11 cellular contexts compared by ENCODE assay signal in the genomic region with DNA sequence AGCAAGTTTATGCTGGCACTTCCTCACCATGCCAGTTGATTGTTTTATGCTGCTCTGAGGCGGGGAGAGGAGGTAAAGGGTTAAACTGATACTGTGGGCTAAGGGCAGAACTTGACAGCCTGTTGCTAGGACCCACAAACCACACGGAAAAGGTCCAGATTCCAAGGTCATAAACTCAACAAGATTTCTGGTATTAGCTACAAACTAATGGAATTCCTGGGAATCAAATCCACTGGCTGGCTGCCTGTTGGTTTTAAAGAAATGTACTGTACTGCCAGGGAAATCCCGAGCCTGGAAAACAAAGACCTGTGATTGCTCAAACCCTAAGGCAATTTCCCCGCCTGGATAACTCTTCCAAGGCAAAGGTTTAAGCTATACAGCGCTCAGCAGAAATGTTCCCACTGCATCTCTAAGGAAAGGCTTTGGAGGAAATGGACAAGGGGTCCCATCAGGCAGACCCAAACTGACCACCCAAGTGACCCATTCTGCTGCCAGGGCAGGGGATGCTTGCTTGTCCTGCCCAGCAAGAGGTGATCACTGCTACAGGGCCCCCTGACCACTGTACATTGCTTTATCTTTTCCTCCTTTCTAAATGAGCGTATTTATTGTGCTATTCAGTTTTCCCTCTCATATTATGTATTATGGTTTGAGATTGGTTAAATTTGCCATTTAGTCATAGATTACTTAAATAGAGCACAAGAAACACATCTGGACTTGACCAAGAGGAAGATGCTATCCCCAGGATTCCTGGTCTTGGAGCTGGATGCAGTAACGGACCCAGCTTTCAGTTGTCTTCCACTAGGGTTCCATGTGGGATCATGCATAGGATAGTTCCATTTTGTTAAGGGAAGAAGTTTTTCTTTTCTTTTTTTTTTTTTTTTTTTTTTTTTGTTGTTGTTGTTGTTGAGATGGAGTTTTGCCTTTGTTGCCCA.
DNase-seq lines count a peak whose midpoint lies in the region; ATAC-seq and TF ChIP-seq lines count a peak whose summit lies in the region.
"Had no signal": no experiment of that assay in that cellular context is flagged by ENCODE, and none has a peak within 500 bp of the region (broad histone marks: within the 10 kb centered on the region; RNA-seq: fewer than 3 reads in every experiment).

No MANE protein-coding gene starts in this region.

- TF ChIP-seq EP300 in Ishikawa (IDR thresholded peaks at IDR 0.05; ENCODE audit: borderline replicate concordance) (peak; percentile 74; the same call in 1 of the 2 replicates), transverse colon (IDR thresholded peaks at IDR 0.05; ENCODE audit: low read depth) (no peak)

- H3K27ac ChIP-seq in duodenal mucosa (ENCODE audit: low read depth, low read length) (peak overlapping the region; percentile 38), right lobe of liver (peak overlapping the region; percentile 44 to 66 (median 59)), transverse colon (peak overlapping the region; percentile 77 to 79 (median 78))

- DNase-seq in right lobe of liver (peak in 1 of 3 donors; percentile 72), transverse colon (peak; percentile 59), NCI-H2227 (lab: John Stamatoyannopoulos, UW; ENCODE audit: unreplicated experiment) (no peak), MV-4-11 (lab: John Stamatoyannopoulos, UW) (no peak)
- no peak for DNase-seq in activated T-helper 2 cell treated with anti-CD3 and anti-CD28 coated beads, Interferon-gamma antibody, Interleukin-2, Interleukin-4, amounts not matched to agents 10 μg/mL and 5 μg/mL and 100 μg/mL, durations not matched to agents 14 hours and 24 hours and 36 hours (ENCODE audit: low spot score)
- DNase-seq: NCI-H187; stimulated activated CD4-positive, alpha-beta T cell treated with anti-CD3 and anti-CD28 coated beads, Interleukin-4, amount 100 ng/mL, for 4 hours had no signal

- TF ChIP-seq CTCF in right lobe of liver (IDR thresholded peaks at IDR 0.05) (no peak), transverse colon (IDR thresholded peaks at IDR 0.05) (no peak)

- no peak overlapping the region for H3K4me3 Mint-ChIP-seq in activated T-helper 2 cell treated with anti-CD3 and anti-CD28 coated beads, Interferon-gamma antibody, Interleukin-2, Interleukin-4, amounts not matched to agents 10 μg/mL and 5 μg/mL and 100 μg/mL, durations not matched to agents 14 hours and 24 hours and 36 hours (ENCODE audit: low read depth)

- H3K4me3 ChIP-seq in duodenal mucosa (ENCODE audit: low read depth in 1 of 2, low read length in 2 of 2) (no peak overlapping the region), right lobe of liver (no peak overlapping the region), transverse colon (no peak overlapping the region)

- in situ Hi-C loops in transverse colon (cut with MboI; ENCODE audit: low pct_ligation_motif_present in 1 of 4, low pct_unique_long_range_greater_than_20kb in 1 of 4, low sequenced_read_pairs in 3 of 4) = loop anchor here in 1 of 4 donors (25.0 kb wide), 2 partner anchors 164 to 439 kb away; a partner anchor contains a TSS

- no peak overlapping the region for H3K27ac Mint-ChIP-seq in activated T-helper 2 cell treated with anti-CD3 and anti-CD28 coated beads, Interferon-gamma antibody, Interleukin-2, Interleukin-4, amounts not matched to agents 10 μg/mL and 5 μg/mL and 100 μg/mL, durations not matched to agents 14 hours and 24 hours and 36 hours
- H3K27ac Mint-ChIP-seq: activated naive CD4-positive, alpha-beta T cell treated with anti-CD3 and anti-CD28 coated beads, Interleukin-2, amount 50 U/mL, for 72 hours had no signal

- peaks cover 7% of the 10 kb centered on the region for H3K4me1 Mint-ChIP-seq in activated T-helper 2 cell treated with anti-CD3 and anti-CD28 coated beads, Interferon-gamma antibody, Interleukin-2, Interleukin-4, amounts not matched to agents 10 μg/mL and 5 μg/mL and 100 μg/mL, durations not matched to agents 14 hours and 24 hours and 36 hours (ENCODE audit: low read depth)

- no peak overlapping the region for H3K9ac ChIP-seq in duodenal mucosa (ENCODE audit: low read depth in 1 of 2, low read length in 2 of 2)

- H3K27me3 ChIP-seq in duodenal mucosa (ENCODE audit: control insufficient read depth in 1 of 2, insufficient read depth in 2 of 2, low read length in 2 of 2) = no peaks in the 10 kb centered on the region
- H3K27me3 ChIP-seq in right lobe of liver = no peaks in the 10 kb centered on the region
- H3K27me3 ChIP-seq in transverse colon = no peaks in the 10 kb centered on the region

- ATAC-seq in right lobe of liver (peak; percentile 85 to 90 (median 87)), HG03378 (IDR thresholded peaks at IDR 0.05; ENCODE audit: unreplicated experiment) (no peak)
- ATAC-seq: activated naive CD4-positive, alpha-beta T cell treated with anti-CD3 and anti-CD28 coated beads, Interleukin-2, amount 50 U/mL, for 72 hours had no signal

- H3K36me3 Mint-ChIP-seq in activated T-helper 2 cell treated with anti-CD3 and anti-CD28 coated beads, Interferon-gamma antibody, Interleukin-2, Interleukin-4, amounts not matched to agents 10 μg/mL and 5 μg/mL and 100 μg/mL, durations not matched to agents 14 hours and 24 hours and 36 hours (ENCODE audit: low read depth) = peaks cover 38% of the 10 kb centered on the region

- H3K27me3 Mint-ChIP-seq in activated T-helper 2 cell treated with anti-CD3 and anti-CD28 coated beads, Interferon-gamma antibody, Interleukin-2, Interleukin-4, amounts not matched to agents 10 μg/mL and 5 μg/mL and 100 μg/mL, durations not matched to agents 14 hours and 24 hours and 36 hours (ENCODE audit: low read depth) = peaks cover 3% of the 10 kb centered on the region

- no peak for TF ChIP-seq RAD21 in Ishikawa (IDR thresholded peaks at IDR 0.05; ENCODE audit: low read depth)

- intact Hi-C loops in right lobe of liver (cut with DNase I) = no loop called here
- intact Hi-C loops in transverse colon (cut with DNase I; ENCODE audit: low total_unique reads) = loop anchor here (10.0 kb wide), 1 partner anchor 136 kb away; no protein-coding TSS in a partner anchor
- intact Hi-C loops in activated T-helper 2 cell treated with anti-CD3 and anti-CD28 coated beads, Interferon-gamma antibody, Interleukin-2, Interleukin-4, amounts not matched to agents 10 μg/mL and 5 μg/mL and 100 μg/mL, durations not matched to agents 14 hours and 24 hours and 36 hours (cut with micrococcal nuclease) = no loop called here

- H3K36me3 ChIP-seq in duodenal mucosa (ENCODE audit: control insufficient read depth in 1 of 2, insufficient read depth in 2 of 2, low read length in 2 of 2) (no peaks in the 10 kb centered on the region), right lobe of liver (no peaks in the 10 kb centered on the region), transverse colon (no peaks in the 10 kb centered on the region)

- H3K4me1 ChIP-seq in duodenal mucosa (ENCODE audit: control insufficient read depth in 1 of 2, insufficient read depth in 2 of 2, low read length in 2 of 2) (peaks cover 29 to 33% of the 10 kb centered on the region in 2 donors), right lobe of liver (peaks cover 0 to 22% (median 11%) of the 10 kb centered on the region in 4 donors), transverse colon (peaks cover 11 to 36% (median 27%) of the 10 kb centered on the region in 4 donors)

- WGBS in right lobe of liver (ENCODE audit: insufficient coverage, low coverage, low lambda C conversion rate, missing lambda C conversion rate) = 24% methylated on average over 7 of the region's 7 CpGs
- 45 to 100% methylated on average over 2 to 7 of the region's 7 CpGs for WGBS in transverse colon (ENCODE audit: low coverage in 1 of 2), 2 donors

- peaks cover 2 to 5% of the 10 kb centered on the region in 2 donors for H3K9me3 ChIP-seq in duodenal mucosa (ENCODE audit: control insufficient read depth in 1 of 2, low read length in 2 of 2)
- H3K9me3 ChIP-seq in right lobe of liver = no peaks in the 10 kb centered on the region
- H3K9me3 ChIP-seq in transverse colon = no peaks in the 10 kb centered on the region

- no peak for TF ChIP-seq POLR2A in right lobe of liver (IDR thresholded peaks at IDR 0.05)
- TF ChIP-seq POLR2A in transverse colon (IDR thresholded peaks at IDR 0.05) = no peak

- peaks cover 20% of the 10 kb centered on the region for H3K9me3 Mint-ChIP-seq in activated T-helper 2 cell treated with anti-CD3 and anti-CD28 coated beads, Interferon-gamma antibody, Interleukin-2, Interleukin-4, amounts not matched to agents 10 μg/mL and 5 μg/mL and 100 μg/mL, durations not matched to agents 14 hours and 24 hours and 36 hours

TF ChIP-seq in Ishikawa, 13 proteins besides CTCF, POLR2A, EP300 and RAD21 (continues in another document):
- TF ChIP-seq, protein P1, sequence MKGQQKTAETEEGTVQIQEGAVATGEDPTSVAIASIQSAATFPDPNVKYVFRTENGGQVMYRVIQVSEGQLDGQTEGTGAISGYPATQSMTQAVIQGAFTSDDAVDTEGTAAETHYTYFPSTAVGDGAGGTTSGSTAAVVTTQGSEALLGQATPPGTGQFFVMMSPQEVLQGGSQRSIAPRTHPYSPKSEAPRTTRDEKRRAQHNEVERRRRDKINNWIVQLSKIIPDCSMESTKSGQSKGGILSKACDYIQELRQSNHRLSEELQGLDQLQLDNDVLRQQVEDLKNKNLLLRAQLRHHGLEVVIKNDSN (IDR thresholded peaks at IDR 0.05) = no peak
- TF ChIP-seq TEAD4 (IDR thresholded peaks at IDR 0.05) (peak; percentile 87), ZBTB7A (IDR thresholded peaks at IDR 0.05; ENCODE audit: low read depth) (no peak), TCF12 (IDR thresholded peaks at IDR 0.05; ENCODE audit: low read depth) (peak; percentile 66), FOXM1 (IDR thresholded peaks at IDR 0.05; ENCODE audit: borderline replicate concordance, low read depth) (peak; percentile 64; the same call in 1 of the 2 replicates), YY1 (IDR thresholded peaks at IDR 0.05; ENCODE audit: low read depth) (no peak), CEBPB (IDR thresholded peaks at IDR 0.05) (peak; percentile 73), EGR1 (IDR thresholded peaks at IDR 0.05) (no peak), TAF1 (IDR thresholded peaks at IDR 0.05; ENCODE audit: low read depth) (no peak)
